ENCODE assay signal across 16 cellular contexts in genomic region chr2:161556440-161556839, GRCh38.
DNase-seq lines count a peak whose midpoint lies in the region; ATAC-seq and TF ChIP-seq lines count a peak whose summit lies in the region.
"Had no signal": no experiment of that assay in that cellular context is flagged by ENCODE, and none has a peak within 500 bp of the region (broad histone marks: within the 10 kb centered on the region; RNA-seq: fewer than 3 reads in every experiment).

No MANE protein-coding gene starts in this region.

- CTCF ChIA-PET in WTC11 (lab: Charles Lee): interaction anchor here (0.8 kb wide), 1 partner anchor 275 kb away, joined by 3 read pairs; no protein-coding TSS in a partner anchor

- no peaks in the 10 kb centered on the region for H4K20me1 ChIP-seq in GM23338 (replicated peaks; ENCODE audit: insufficient read depth)
- no peaks in the 10 kb centered on the region for H4K20me1 ChIP-seq in Loucy (ENCODE audit: insufficient read depth, low read length, poor library complexity, severe bottlenecking)
- H4K20me1 ChIP-seq in osteoblast (ENCODE audit: insufficient read depth, low read length): no peaks in the 10 kb centered on the region

- H3K9me2 ChIP-seq in GM23338 (ENCODE audit: insufficient read depth) (no peaks in the 10 kb centered on the region), Loucy (replicated peaks; ENCODE audit: low read depth, low read length) (no peaks in the 10 kb centered on the region)

- H3K9ac ChIP-seq in Loucy (ENCODE audit: low read depth, low read length, poor library complexity, severe bottlenecking): no peak overlapping the region

- H3K36me3 Mint-ChIP-seq in GM23338 (ENCODE audit: low read depth): no peaks in the 10 kb centered on the region
- H3K36me3 Mint-ChIP-seq in WTC11: peaks cover 4% of the 10 kb centered on the region; the same call in 1 of the 2 replicates
- H3K36me3 Mint-ChIP-seq in stimulated activated effector memory CD8-positive, alpha-beta T cell treated with anti-CD3 and anti-CD28 coated beads, Interleukin-12 subunit alpha, Interleukin-12 subunit beta, amount 100 ng/mL, for 72 hours: no peaks in the 10 kb centered on the region
- H3K36me3 Mint-ChIP-seq: activated CD4-positive, alpha-beta memory T cell treated with anti-CD3 and anti-CD28 coated beads for 36 hours had no signal

- no peaks in the 10 kb centered on the region for H3K27me3 ChIP-seq in GM23338 (ENCODE audit: insufficient read depth)
- no peaks in the 10 kb centered on the region for H3K27me3 ChIP-seq in Loucy (ENCODE audit: insufficient read depth, low read length, poor library complexity, severe bottlenecking)
- H3K27me3 ChIP-seq in osteoblast (ENCODE audit: insufficient read depth, low read length): no peaks in the 10 kb centered on the region

- peaks cover 7% of the 10 kb centered on the region; the same call in 2 of the 3 replicates for H3K4me1 Mint-ChIP-seq in GM23338
- H3K4me1 Mint-ChIP-seq in WTC11: peaks cover 8% of the 10 kb centered on the region
- H3K4me1 Mint-ChIP-seq in stimulated activated effector memory CD8-positive, alpha-beta T cell treated with anti-CD3 and anti-CD28 coated beads, Interleukin-12 subunit alpha, Interleukin-12 subunit beta, amount 100 ng/mL, for 72 hours: no peaks in the 10 kb centered on the region
- H3K4me1 Mint-ChIP-seq: B cell had no signal

- H3K27me3 Mint-ChIP-seq in GM23338 (ENCODE audit: insufficient read depth, low read depth, poor library complexity): peaks cover 2% of the 10 kb centered on the region
- H3K27me3 Mint-ChIP-seq in WTC11 (ENCODE audit: low read depth): no peaks in the 10 kb centered on the region
- H3K27me3 Mint-ChIP-seq: B cell had no signal

- H3K4me3 Mint-ChIP-seq in GM23338 (no peak overlapping the region), WTC11 (no peak overlapping the region)
- no peak overlapping the region for H3K4me3 Mint-ChIP-seq in stimulated activated effector memory CD8-positive, alpha-beta T cell treated with anti-CD3 and anti-CD28 coated beads, Interleukin-12 subunit alpha, Interleukin-12 subunit beta, amount 100 ng/mL, for 72 hours
- H3K4me3 Mint-ChIP-seq: activated CD4-positive, alpha-beta memory T cell treated with anti-CD3 and anti-CD28 coated beads for 36 hours; B cell had no signal

- H3F3A ChIP-seq in GM23338 (replicated peaks; ENCODE audit: low read depth) (no peaks in the 10 kb centered on the region), Loucy (ENCODE audit: low read depth) (no peaks in the 10 kb centered on the region)

- H3K27ac Mint-ChIP-seq in GM23338: no peak overlapping the region; the same call in 1 of the 2 replicates
- no peak overlapping the region for H3K27ac Mint-ChIP-seq in WTC11
- H3K27ac Mint-ChIP-seq in stimulated activated effector memory CD8-positive, alpha-beta T cell treated with anti-CD3 and anti-CD28 coated beads, Interleukin-12 subunit alpha, Interleukin-12 subunit beta, amount 100 ng/mL, for 72 hours: no peak overlapping the region
- H3K27ac Mint-ChIP-seq: activated CD4-positive, alpha-beta memory T cell treated with anti-CD3 and anti-CD28 coated beads for 36 hours; B cell had no signal

- H3K79me2 ChIP-seq in GM23338 (replicated peaks; ENCODE audit: insufficient read depth): no peaks in the 10 kb centered on the region
- no peaks in the 10 kb centered on the region for H3K79me2 ChIP-seq in Loucy (ENCODE audit: insufficient read depth, low read length)
- no peaks in the 10 kb centered on the region for H3K79me2 ChIP-seq in osteoblast (ENCODE audit: insufficient read depth, low read length)

- TF ChIP-seq CTCF in GM23338 (conservative IDR thresholded peaks at IDR 0.05; ENCODE audit: low read depth in 2 of 2) (peak; percentile 30 to 49; a peak in 3 of 4 replicates), Loucy (conservative IDR thresholded peaks at IDR 0.05; ENCODE audit: low read length) (peak; percentile 58), WTC11 (IDR thresholded peaks at IDR 0.05) (no peak), osteoblast (IDR thresholded peaks at IDR 0.05; ENCODE audit: extremely low read depth, low read depth, low read length) (peak; percentile 14)

- DNase-seq in GM23338 (ENCODE audit: low spot score): no peak
- no peak for DNase-seq in WTC11 (ENCODE audit: low spot score)
- DNase-seq in osteoblast (ENCODE audit: insufficient read length, low spot score, missing footprints): no peak
- DNase-seq in stimulated activated effector memory CD8-positive, alpha-beta T cell treated with anti-CD3 and anti-CD28 coated beads, Interleukin-12 subunit alpha, Interleukin-12 subunit beta, amount 100 ng/mL, for 72 hours (ENCODE audit: low spot score in 2 of 2): no peak
- DNase-seq in activated CD8-positive, alpha-beta memory T cell treated with anti-CD3 and anti-CD28 coated beads for 24 hours: no peak
- DNase-seq: activated CD4-positive, alpha-beta memory T cell treated with anti-CD3 and anti-CD28 coated beads for 36 hours; effector memory CD4-positive, alpha-beta T cell; hypothalamus; left cardiac atrium; NCI-H1092; NCI-H774; SHP77; substantia nigra had no signal

- H3K4me1 ChIP-seq in GM23338 (ENCODE audit: insufficient read depth) (no peaks in the 10 kb centered on the region), Loucy (ENCODE audit: insufficient read depth, low read length, poor library complexity, severe bottlenecking) (no peaks in the 10 kb centered on the region), osteoblast (ENCODE audit: insufficient read depth, low read length) (no peaks in the 10 kb centered on the region)

- H2AFZ ChIP-seq in GM23338 (peak overlapping the region; percentile 16; the same call in 1 of the 2 replicates), Loucy (ENCODE audit: low read length) (no peak overlapping the region), osteoblast (ENCODE audit: low read length) (no peak overlapping the region)

- H3K4me2 ChIP-seq in GM23338 (no peak overlapping the region), Loucy (ENCODE audit: low read depth, low read length, poor library complexity, severe bottlenecking) (no peak overlapping the region), osteoblast (ENCODE audit: insufficient read depth, low read length) (no peak overlapping the region)

- ATAC-seq in GM23338 (no peak), WTC11 (peak; percentile 43; the same call in 1 of the 2 replicates), HG03354 (IDR thresholded peaks at IDR 0.05; ENCODE audit: poor library complexity, severe bottlenecking, unreplicated experiment) (no peak)
- ATAC-seq in stimulated activated effector memory CD8-positive, alpha-beta T cell treated with anti-CD3 and anti-CD28 coated beads, Interleukin-12 subunit alpha, Interleukin-12 subunit beta, amount 100 ng/mL, for 72 hours: no peak
- ATAC-seq: left cardiac atrium had no signal

- H3K9me3 ChIP-seq in Loucy (ENCODE audit: insufficient read depth, low read depth, low read length): no peaks in the 10 kb centered on the region
- H3K9me3 ChIP-seq in osteoblast (ENCODE audit: low read depth, low read length): no peaks in the 10 kb centered on the region

- no peak overlapping the region for H3K27ac ChIP-seq in GM23338 (ENCODE audit: low read depth)
- H3K27ac ChIP-seq in osteoblast (ENCODE audit: low read depth, low read length): no peak overlapping the region

- POLR2A ChIA-PET in WTC11 (lab: Charles Lee): no interaction called here

- H3K36me3 ChIP-seq in GM23338 (ENCODE audit: insufficient read depth) (no peaks in the 10 kb centered on the region), Loucy (ENCODE audit: insufficient read depth, low read length) (no peaks in the 10 kb centered on the region), osteoblast (ENCODE audit: insufficient read depth, low read length) (no peaks in the 10 kb centered on the region)

- H3K9me3 Mint-ChIP-seq in GM23338 (0 out of 3 replicates have a peak, but pooled peaks cover 3% of the 10 kb centered on the region), WTC11 (peaks cover 14% of the 10 kb centered on the region)
- no peaks in the 10 kb centered on the region for H3K9me3 Mint-ChIP-seq in stimulated activated effector memory CD8-positive, alpha-beta T cell treated with anti-CD3 and anti-CD28 coated beads, Interleukin-12 subunit alpha, Interleukin-12 subunit beta, amount 100 ng/mL, for 72 hours
- H3K9me3 Mint-ChIP-seq: activated CD4-positive, alpha-beta memory T cell treated with anti-CD3 and anti-CD28 coated beads for 36 hours had no signal

- H3K4me3 ChIP-seq in GM23338 (no peak overlapping the region), Loucy (ENCODE audit: low read length, poor library complexity, severe bottlenecking) (no peak overlapping the region), osteoblast (ENCODE audit: insufficient read depth, low read length) (no peak overlapping the region)

TF ChIP-seq in WTC11, 78 proteins besides CTCF, POLR2A, EP300 and RAD21 (continues in another document):
- TF ChIP-seq ZMAT4 (CRISPR knock-in tag; IDR thresholded peaks at IDR 0.05) (no peak), PRDM15 (CRISPR knock-in tag; IDR thresholded peaks at IDR 0.05) (no peak), OVOL2 (CRISPR knock-in tag; IDR thresholded peaks at IDR 0.05; ENCODE audit: borderline replicate concordance) (no peak)
